Comparison of ENCODE assay signal across 8 cellular contexts in the genomic region with DNA sequence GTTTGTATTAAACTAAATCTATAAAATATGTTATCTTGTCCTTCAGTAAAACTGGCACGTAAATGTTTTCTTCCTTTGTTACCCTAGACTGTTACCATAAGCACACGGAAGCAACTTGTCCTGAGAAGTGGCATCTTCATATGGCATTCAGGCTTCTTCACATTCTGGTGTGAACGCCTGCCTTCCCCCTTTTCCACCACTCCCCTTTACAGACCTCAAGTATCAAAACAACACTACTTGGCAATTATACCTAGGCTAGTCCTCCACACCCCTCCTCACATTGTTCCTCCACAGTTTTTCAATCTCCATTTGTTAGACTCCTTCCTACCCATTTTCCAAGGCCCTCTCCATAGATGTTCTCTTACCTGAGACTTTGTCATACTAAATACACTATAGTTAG. TPM values are rescaled to one million over a fixed set of nuclear protein-coding genes. Genes with fewer than 3 reads are reported as not detected.
A peak's percentile ranks its signal among the peaks of the same experiment; 100 is the strongest.
DNase-seq lines count a peak whose midpoint lies in the region; ATAC-seq and TF ChIP-seq lines count a peak whose summit lies in the region.

No MANE protein-coding gene starts in this region.

- no peak for TF ChIP-seq CTCF in kidney epithelial cell (IDR thresholded peaks at IDR 0.05; ENCODE audit: insufficient read depth, low read length, poor library complexity, severe bottlenecking)
- TF ChIP-seq CTCF in upper lobe of left lung (IDR thresholded peaks at IDR 0.05), result no peak

- no peak for TF ChIP-seq EP300 in upper lobe of left lung (IDR thresholded peaks at IDR 0.05)

- H3K4me3 ChIP-seq in kidney epithelial cell (ENCODE audit: low read depth, low read length), result peak overlapping the region; percentile 99
- peak overlapping the region in 2 of 4 donors; percentile 61 to 90 for H3K4me3 ChIP-seq in upper lobe of left lung

- TF ChIP-seq POLR2A in upper lobe of left lung (IDR thresholded peaks at IDR 0.05), result no peak

- peak overlapping the region in 3 of 4 donors; percentile 2 to 98 (median 67) for H3K27ac ChIP-seq in upper lobe of left lung

- WGBS in upper lobe of left lung, 2 donors, result 32 to 53% methylated on average over 3 of the region's 3 CpGs

- peaks cover 64% of the 10 kb centered on the region for H3K4me1 Mint-ChIP-seq in activated naive CD4-positive, alpha-beta T cell treated with anti-CD3 and anti-CD28 coated beads, Interleukin-2, amount 10 ng/mL, durations not matched to agents 7 days and 5 days
- peaks cover 55% of the 10 kb centered on the region for H3K4me1 Mint-ChIP-seq in activated naive CD8-positive, alpha-beta T cell (ENCODE audit: low read depth)

- H3K27me3 ChIP-seq in kidney epithelial cell (ENCODE audit: control insufficient read depth, insufficient read depth, low read length) (no peaks in the 10 kb centered on the region), upper lobe of left lung (no peaks in the 10 kb centered on the region)

- CTCF ChIA-PET in activated naive CD4-positive, alpha-beta T cell treated with anti-CD3 and anti-CD28 coated beads, Interleukin-2, amount 10 ng/mL, durations not matched to agents 7 days and 5 days (lab: Charles Lee), result interaction anchor here (0.8 to 2.2 kb wide), 3 partner anchors 41 to 84 kb away, joined by 4 to 6 read pairs (median 4); no protein-coding TSS in a partner anchor

- no peaks in the 10 kb centered on the region for H3K9me3 ChIP-seq in upper lobe of left lung

- H3K36me3 ChIP-seq in kidney epithelial cell (ENCODE audit: control insufficient read depth, insufficient read depth, low read length), result no peaks in the 10 kb centered on the region
- H3K36me3 ChIP-seq in upper lobe of left lung, result no peaks in the 10 kb centered on the region

- ATAC-seq in upper lobe of left lung (ENCODE audit: low FRiP score in 2 of 2), result no peak

- H3K9me3 Mint-ChIP-seq in activated naive CD4-positive, alpha-beta T cell treated with anti-CD3 and anti-CD28 coated beads, Interleukin-2, amount 10 ng/mL, durations not matched to agents 7 days and 5 days, result no peaks in the 10 kb centered on the region
- H3K9me3 Mint-ChIP-seq in activated naive CD8-positive, alpha-beta T cell (ENCODE audit: low read depth), result no peaks in the 10 kb centered on the region

- H3K27me3 Mint-ChIP-seq in activated naive CD4-positive, alpha-beta T cell treated with anti-CD3 and anti-CD28 coated beads, Interleukin-2, amount 10 ng/mL, durations not matched to agents 7 days and 5 days, result no peaks in the 10 kb centered on the region
- no peaks in the 10 kb centered on the region for H3K27me3 Mint-ChIP-seq in activated naive CD8-positive, alpha-beta T cell

- peaks cover 31% of the 10 kb centered on the region for H3K36me3 Mint-ChIP-seq in activated naive CD4-positive, alpha-beta T cell treated with anti-CD3 and anti-CD28 coated beads, Interleukin-2, amount 10 ng/mL, durations not matched to agents 7 days and 5 days
- H3K36me3 Mint-ChIP-seq in activated naive CD8-positive, alpha-beta T cell, result peaks cover 2% of the 10 kb centered on the region

- peak overlapping the region; percentile 96 for H3K27ac Mint-ChIP-seq in activated naive CD4-positive, alpha-beta T cell treated with anti-CD3 and anti-CD28 coated beads, Interleukin-2, amount 10 ng/mL, durations not matched to agents 7 days and 5 days
- peak overlapping the region; percentile 97 for H3K27ac Mint-ChIP-seq in activated naive CD8-positive, alpha-beta T cell

- peaks cover 17 to 55% (median 40%) of the 10 kb centered on the region in 4 donors for H3K4me1 ChIP-seq in upper lobe of left lung

- DNase-seq in activated naive CD4-positive, alpha-beta T cell treated with anti-CD3 and anti-CD28 coated beads, Interleukin-2, amount 10 ng/mL, durations not matched to agents 7 days and 5 days, result no peak
- no peak for DNase-seq in activated naive CD4-positive, alpha-beta T cell treated with Interleukin-2 at 50 U/mL for 16 hours
- DNase-seq in kidney epithelial cell (ENCODE audit: low read depth) (no peak), upper lobe of left lung (no peak), HK-2 (ENCODE audit: unreplicated experiment) (no peak), kidney tubule cell (ENCODE audit: low spot score) (no peak), mesenteric fat pad (ENCODE audit: low spot score) (no peak)

- peak overlapping the region; percentile 96 for H3K4me3 Mint-ChIP-seq in activated naive CD4-positive, alpha-beta T cell treated with anti-CD3 and anti-CD28 coated beads, Interleukin-2, amount 10 ng/mL, durations not matched to agents 7 days and 5 days
- peak overlapping the region; percentile 82 for H3K4me3 Mint-ChIP-seq in activated naive CD8-positive, alpha-beta T cell

RNA-seq across cellular contexts. Expression of a gene that starts 2.9 kb away (rescaled TPM):
- total RNA-seq in kidney epithelial cell (60.1 and 64.7 TPM in 2 replicates), upper lobe of left lung (10 to 100 TPM; 12.2 to 30.7 (median 19.2) TPM), mesenteric fat pad (27.2 TPM)
